8 cellular contexts compared by ENCODE assay signal in the genomic region with DNA sequence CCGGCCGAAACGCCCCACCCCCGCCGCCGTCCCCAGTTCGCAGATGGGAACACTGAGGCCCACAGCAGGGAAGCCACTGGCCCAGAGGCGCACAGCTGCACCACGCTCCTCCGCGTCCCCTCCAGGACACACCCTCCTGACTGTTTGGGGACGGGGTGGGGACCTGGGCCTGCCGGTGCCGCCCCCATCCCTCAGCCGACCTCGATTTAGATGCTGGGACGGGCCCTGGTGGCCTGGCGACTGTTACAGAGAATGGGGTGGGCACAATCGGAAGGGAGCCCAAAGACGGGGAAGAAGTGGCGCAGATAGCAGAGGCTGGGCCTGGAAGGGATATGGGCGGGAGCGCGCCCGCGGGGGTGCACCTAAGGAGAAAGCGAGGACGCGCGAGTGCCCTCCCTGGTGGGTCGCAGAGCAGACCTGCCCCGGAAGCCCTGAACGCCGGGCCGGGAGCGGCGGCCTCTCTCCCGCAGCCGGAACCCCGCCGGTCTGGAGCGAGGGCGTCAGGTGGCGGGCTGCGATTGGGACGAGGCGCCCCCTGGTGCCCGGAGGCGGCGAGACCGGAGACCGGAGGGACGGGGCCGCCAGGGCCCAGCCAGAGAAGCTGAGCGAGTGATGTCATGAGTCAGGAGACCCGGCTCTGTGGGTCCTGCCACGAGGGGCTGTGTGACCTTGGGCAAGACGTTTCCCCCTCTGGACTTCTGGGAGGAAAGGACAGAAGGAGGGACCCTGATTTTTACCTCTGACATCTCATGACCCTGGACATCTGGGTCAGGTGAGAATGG.
DNase-seq lines count a peak whose midpoint lies in the region; ATAC-seq and TF ChIP-seq lines count a peak whose summit lies in the region.

No MANE protein-coding gene starts in this region.

- H3K27me3 Mint-ChIP-seq in activated CD4-positive, alpha-beta T cell treated with anti-CD3 and anti-CD28 coated beads, Interleukin-2, amount 10 ng/mL, durations not matched to agents 24 days and 14 days, result no peaks in the 10 kb centered on the region

- H3K4me3 ChIP-seq in AG04449 (ENCODE audit: low read depth, low read length) (peak overlapping the region; percentile 71), lower leg skin (ENCODE audit: low read depth, poor library complexity, severe bottlenecking) (peak overlapping the region; percentile 64)

- peaks cover 24% of the 10 kb centered on the region for H3K36me3 Mint-ChIP-seq in activated CD4-positive, alpha-beta T cell treated with anti-CD3 and anti-CD28 coated beads, Interleukin-2, amount 10 ng/mL, durations not matched to agents 24 days and 14 days (ENCODE audit: low read depth)

- POLR2A ChIA-PET in AG04449 (lab: Yijun Ruan, JAX), result interaction anchor here (0.5 to 0.8 kb wide), 2 partner anchors 1683 to 1898 kb away, joined by 3 read pairs; no protein-coding TSS in a partner anchor

- ATAC-seq in GM18517 (IDR thresholded peaks at IDR 0.05; ENCODE audit: unreplicated experiment) (peak; percentile 60), HG03045 (IDR thresholded peaks at IDR 0.05; ENCODE audit: unreplicated experiment) (peak; percentile 80)

- 0% methylated on average over 27 to 53 of the region's 58 CpGs for WGBS in lower leg skin, 2 donors

- peak overlapping the region; percentile 98 for H3K4me3 Mint-ChIP-seq in activated CD4-positive, alpha-beta T cell treated with anti-CD3 and anti-CD28 coated beads, Interleukin-2, amount 10 ng/mL, durations not matched to agents 24 days and 14 days

- peak overlapping the region; percentile 87 for H3K27ac Mint-ChIP-seq in activated CD4-positive, alpha-beta T cell treated with anti-CD3 and anti-CD28 coated beads, Interleukin-2, amount 10 ng/mL, durations not matched to agents 24 days and 14 days

- no peak for DNase-seq in AG04449 (ENCODE audit: low read depth, low spot score)
- peak; percentile 76 for DNase-seq in NCI-H345 (lab: John Stamatoyannopoulos, UW)
- peak; percentile 96 for DNase-seq in activated CD4-positive, alpha-beta T cell treated with anti-CD3 and anti-CD28 coated beads, Interleukin-2, amount 10 ng/mL, durations not matched to agents 24 days and 14 days
- peak; percentile 84 for DNase-seq in dermis blood vessel endothelial cell
- peak; percentile 73 to 97 for DNase-seq in lower leg skin (ENCODE audit: low spot score in 2 of 2)
- peak; percentile 89 for DNase-seq in stimulated activated CD4-positive, alpha-beta T cell treated with anti-CD3 and anti-CD28 coated beads, Interleukin-4, amount 100 ng/mL, for 24 hours

- no peaks in the 10 kb centered on the region for H3K9me3 Mint-ChIP-seq in activated CD4-positive, alpha-beta T cell treated with anti-CD3 and anti-CD28 coated beads, Interleukin-2, amount 10 ng/mL, durations not matched to agents 24 days and 14 days

- TF ChIP-seq CTCF in AG04449 (IDR thresholded peaks at IDR 0.05; ENCODE audit: insufficient read depth, low read length, missing control alignments), result peak; percentile 92
- peak in 1 of 3 donors; percentile 64 for TF ChIP-seq CTCF in lower leg skin (IDR thresholded peaks at IDR 0.05)

- CTCF ChIA-PET in AG04449 (lab: Yijun Ruan, JAX), result interaction anchor here (0.6 to 4.8 kb wide), 31 partner anchors 9 to 485 kb away, joined by 3 to 56 read pairs (median 4); no protein-coding TSS in a partner anchor

- peaks cover 22% of the 10 kb centered on the region for H3K4me1 Mint-ChIP-seq in activated CD4-positive, alpha-beta T cell treated with anti-CD3 and anti-CD28 coated beads, Interleukin-2, amount 10 ng/mL, durations not matched to agents 24 days and 14 days

- intact Hi-C loops in activated CD4-positive, alpha-beta T cell treated with anti-CD3 and anti-CD28 coated beads, Interleukin-2, amount 10 ng/mL, durations not matched to agents 24 days and 14 days (cut with micrococcal nuclease), result loop anchor here (1.0 kb wide), 1 partner anchor 21 kb away; no protein-coding TSS in a partner anchor
- intact Hi-C loops in lower leg skin (cut with DNase I; ENCODE audit: low total_unique reads), result no loop called here

- TF ChIP-seq POLR2A in lower leg skin (IDR thresholded peaks at IDR 0.05), result no peak
